Comparison of ENCODE assay signal across 8 cellular contexts in genomic region chr9:133994359-133995011, GRCh38.
A peak's percentile ranks its signal among the peaks of the same experiment; 100 is the strongest.
DNase-seq lines count a peak whose midpoint lies in the region; ATAC-seq and TF ChIP-seq lines count a peak whose summit lies in the region.

No MANE protein-coding gene starts in this region.

- no peaks in the 10 kb centered on the region for H3K36me3 ChIP-seq in brain microvascular endothelial cell (replicated peaks)

- H3K27ac ChIP-seq in brain microvascular endothelial cell: no peak overlapping the region

- H3K4me3 ChIP-seq in WI38 (ENCODE audit: low read depth, low read length) (no peak overlapping the region), brain microvascular endothelial cell (ENCODE audit: low read depth, low read length) (no peak overlapping the region)

- TF ChIP-seq CTCF in WI38 (IDR thresholded peaks at IDR 0.05; ENCODE audit: low read depth, low read length): peak; percentile 95
- TF ChIP-seq CTCF in brain microvascular endothelial cell (IDR thresholded peaks at IDR 0.05; ENCODE audit: low read depth, low read length, missing control alignments): peak; percentile 99

- peak; percentile 76 to 85 for DNase-seq in NCI-H524 (lab: John Stamatoyannopoulos, UW)
- DNase-seq in NCI-H524 treated with DMSO at 0.1 percent for 48 hours (lab: John Stamatoyannopoulos, UW): no peak
- peak; percentile 37 for DNase-seq in NCI-H2029 (lab: John Stamatoyannopoulos, UW)
- DNase-seq in brain microvascular endothelial cell: peak; percentile 43
- peak; percentile 91 for DNase-seq in islet precursor cell
- DNase-seq in stimulated activated CD4-positive, alpha-beta T cell treated with anti-CD3 and anti-CD28 coated beads, Interleukin-1b, Interleukin-23, amount 100 ng/mL, for 4 hours (ENCODE audit: low read depth in 2 of 2): peak; percentile 72 to 78

- no peaks in the 10 kb centered on the region for H3K27me3 ChIP-seq in brain microvascular endothelial cell (replicated peaks)

- no peak for ATAC-seq in GM21528 (IDR thresholded peaks at IDR 0.05; ENCODE audit: low FRiP score, unreplicated experiment)

- in situ Hi-C loops in brain microvascular endothelial cell (cut with HindIII; ENCODE audit: low pct_ligation_motif_present, low sequenced_read_pairs): loop anchor here (10.0 kb wide), 1 partner anchor 210 kb away; no protein-coding TSS in a partner anchor
